Comparison of ENCODE assay signal across 28 cellular contexts in the genomic region with DNA sequence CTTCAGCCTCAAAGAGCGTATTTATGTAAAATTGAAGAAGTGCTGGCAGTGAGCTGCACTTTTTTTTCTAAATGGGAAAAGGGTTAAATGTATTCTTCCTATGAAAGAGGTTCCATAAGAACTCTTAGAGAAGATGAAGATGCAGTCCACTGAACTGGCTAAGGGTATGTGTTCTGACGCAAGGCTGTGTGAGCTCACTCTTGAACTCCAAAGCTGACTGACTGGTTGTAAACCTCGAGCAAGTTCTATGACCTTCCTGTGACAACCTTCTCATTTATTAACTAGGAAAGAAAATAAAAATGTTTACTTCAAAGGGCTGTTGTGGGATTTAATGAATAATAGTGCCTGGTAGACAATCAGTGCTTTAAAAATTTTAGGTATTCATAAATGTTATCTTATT. TPM values are rescaled to one million over a fixed set of nuclear protein-coding genes. Genes with fewer than 3 reads are reported as not detected.
A peak's percentile ranks its signal among the peaks of the same experiment; 100 is the strongest.
DNase-seq lines count a peak whose midpoint lies in the region; ATAC-seq and TF ChIP-seq lines count a peak whose summit lies in the region.
"Had no signal": no experiment of that assay in that cellular context is flagged by ENCODE, and none has a peak within 500 bp of the region (broad histone marks: within the 10 kb centered on the region; RNA-seq: fewer than 3 reads in every experiment).

No MANE protein-coding gene starts in this region.

- 48 to 54% methylated on average over 3 of the region's 3 CpGs for WGBS in thyroid gland, 2 donors

- H3K36me3 ChIP-seq in thyroid gland: no peaks in the 10 kb centered on the region
- H3K36me3 ChIP-seq: brain microvascular endothelial cell, uterus had no signal

- intact Hi-C loops in natural killer cell (cut with micrococcal nuclease) (loop anchor here (10.0 kb wide), 1 partner anchor 156 kb away; a partner anchor contains a TSS), thyroid gland (cut with DNase I) (no loop called here)

- H3K4me3 Mint-ChIP-seq in natural killer cell treated with Interleukin-12 subunit alpha and Interleukin-12 subunit beta and Interleukin-15 and Interleukin-18, amount 100 ng/mL, for 72 hours: no peak overlapping the region
- no peak overlapping the region for H3K4me3 Mint-ChIP-seq in natural killer cell
- H3K4me3 Mint-ChIP-seq: T-helper 2 cell treated with Interferon-gamma antibody and Interleukin-4, amounts not matched to agents 5 μg/mL and 100 μg/mL, for 36 hours had no signal

- no peak for ATAC-seq in natural killer cell treated with Interleukin-12 subunit alpha and Interleukin-12 subunit beta and Interleukin-15 and Interleukin-18, amount 100 ng/mL, for 72 hours
- no peak for ATAC-seq in natural killer cell
- ATAC-seq in HG03460 (IDR thresholded peaks at IDR 0.05; ENCODE audit: unreplicated experiment): no peak
- ATAC-seq in HG02970 (IDR thresholded peaks at IDR 0.05; ENCODE audit: low FRiP score, unreplicated experiment): no peak
- no peak for ATAC-seq in HG02798 (IDR thresholded peaks at IDR 0.05; ENCODE audit: poor library complexity, unreplicated experiment)
- ATAC-seq: psoas muscle, SK-N-SH treated with all-trans-retinoic acid at 6 μM for 48 hours had no signal

- H3K36me3 Mint-ChIP-seq in natural killer cell treated with Interleukin-12 subunit alpha and Interleukin-12 subunit beta and Interleukin-15 and Interleukin-18, amount 100 ng/mL, for 72 hours: peaks cover 7% of the 10 kb centered on the region
- H3K36me3 Mint-ChIP-seq in natural killer cell: no peaks in the 10 kb centered on the region

- H3K9me3 ChIP-seq in thyroid gland: no peaks in the 10 kb centered on the region
- H3K9me3 ChIP-seq: BLaER1, Caco-2, psoas muscle, uterus had no signal

- no peaks in the 10 kb centered on the region for H3K27me3 ChIP-seq in thyroid gland
- H3K27me3 ChIP-seq: BLaER1, brain microvascular endothelial cell, uterus had no signal

- no peak for DNase-seq in natural killer cell treated with Interleukin-12 subunit alpha and Interleukin-12 subunit beta and Interleukin-15 and Interleukin-18, amount 100 ng/mL, for 72 hours (ENCODE audit: low spot score)
- DNase-seq in natural killer cell (no peak), choroid plexus epithelial cell (ENCODE audit: low read depth) (peak; percentile 88), kidney tubule cell (ENCODE audit: low spot score) (peak; percentile 52), thyroid gland (peak; percentile 22 to 42)
- DNase-seq: activated CD4-positive, alpha-beta T cell treated with anti-CD3 and anti-CD28 coated beads for 48 hours; activated gamma-delta T cell; brain microvascular endothelial cell; Caco-2; DMS79 treated with DMSO at 0.1 percent for 48 hours; effector CD4-positive, alpha-beta T cell; H7; islet precursor cell; NCI-H1417; NCI-H2081 treated with DMSO at 0.1 percent for 48 hours; NCI-H774; psoas muscle; stimulated activated CD4-positive, alpha-beta T cell treated with anti-CD3 and anti-CD28 coated beads, Interleukin-1b, Interleukin-23, amount 100 ng/mL, for 48 hours; uterus had no signal

- H3K27ac Mint-ChIP-seq in natural killer cell treated with Interleukin-12 subunit alpha and Interleukin-12 subunit beta and Interleukin-15 and Interleukin-18, amount 100 ng/mL, for 72 hours: peak overlapping the region; percentile 93 to 95
- H3K27ac Mint-ChIP-seq in natural killer cell: peak overlapping the region in 1 of 2 donors; percentile 98
- H3K27ac Mint-ChIP-seq: T-helper 2 cell treated with Interferon-gamma antibody and Interleukin-4, amounts not matched to agents 5 μg/mL and 100 μg/mL, for 36 hours had no signal

- no peak overlapping the region for H3K27ac ChIP-seq in thyroid gland
- H3K27ac ChIP-seq: BLaER1, brain microvascular endothelial cell, HL-60, psoas muscle, uterus, VCaP had no signal

- peaks cover 34 to 42% of the 10 kb centered on the region in 2 donors for H3K4me1 Mint-ChIP-seq in natural killer cell treated with Interleukin-12 subunit alpha and Interleukin-12 subunit beta and Interleukin-15 and Interleukin-18, amount 100 ng/mL, for 72 hours (ENCODE audit: low read depth in 2 of 2)
- H3K4me1 Mint-ChIP-seq in natural killer cell: peaks cover 27 to 34% of the 10 kb centered on the region in 2 donors

- H3K27me3 Mint-ChIP-seq in natural killer cell treated with Interleukin-12 subunit alpha and Interleukin-12 subunit beta and Interleukin-15 and Interleukin-18, amount 100 ng/mL, for 72 hours: no peaks in the 10 kb centered on the region
- H3K27me3 Mint-ChIP-seq in natural killer cell (ENCODE audit: low read depth in 2 of 2): no peaks in the 10 kb centered on the region

- TF ChIP-seq POLR2A in thyroid gland (IDR thresholded peaks at IDR 0.05): no peak

- H3K4me3 ChIP-seq in choroid plexus epithelial cell (ENCODE audit: low read depth, low read length) (no peak overlapping the region), thyroid gland (replicated peaks in 1 of 3) (no peak overlapping the region)
- H3K4me3 ChIP-seq: BLaER1, psoas muscle, uterus had no signal

- no peaks in the 10 kb centered on the region for H3K9me3 Mint-ChIP-seq in natural killer cell treated with Interleukin-12 subunit alpha and Interleukin-12 subunit beta and Interleukin-15 and Interleukin-18, amount 100 ng/mL, for 72 hours
- H3K9me3 Mint-ChIP-seq in natural killer cell: no peaks in the 10 kb centered on the region
- H3K9me3 Mint-ChIP-seq: T-helper 2 cell treated with Interferon-gamma antibody and Interleukin-4, amounts not matched to agents 5 μg/mL and 100 μg/mL, for 36 hours had no signal

- TF ChIP-seq CTCF in natural killer cell (IDR thresholded peaks at IDR 0.05) (no peak), choroid plexus epithelial cell (conservative IDR thresholded peaks at IDR 0.05; ENCODE audit: low read depth, low read length) (no peak), thyroid gland (IDR thresholded peaks at IDR 0.05) (no peak)

- peaks cover 5 to 18% of the 10 kb centered on the region in 2 donors for H3K4me1 ChIP-seq in thyroid gland
- H3K4me1 ChIP-seq: psoas muscle, uterus had no signal

RNA-seq across cellular contexts. Expression of a gene that starts 46.7 kb away (rescaled TPM):
- total RNA-seq in natural killer cell treated with Interleukin-12 subunit alpha and Interleukin-12 subunit beta and Interleukin-15 and Interleukin-18, amount 100 ng/mL, for 72 hours: 10 to 100 TPM; 21.4 to 22.4 TPM
- total RNA-seq in natural killer cell: 10 to 100 TPM; 12.4 to 16.6 (median 12.5) TPM
- 10 to 100 TPM in 3 of 4 donors, 1 to 10 TPM in 1; 9.5 to 24.3 (median 14.4) TPM for total RNA-seq in thyroid gland

RNA-seq across cellular contexts. Expression of a gene that starts 59.3 kb away (rescaled TPM):
- under 1 TPM in 1 of 2 donors, not detected in 1; 0.33 TPM for total RNA-seq in natural killer cell treated with Interleukin-12 subunit alpha and Interleukin-12 subunit beta and Interleukin-15 and Interleukin-18, amount 100 ng/mL, for 72 hours
- total RNA-seq in natural killer cell (under 1 TPM; 0.52 to 0.66 (median 0.55) TPM), thyroid gland (1 to 10 TPM in 2 of 4 donors, not detected in 2; 1.1 to 1.7 TPM)
- total RNA-seq: OCI-LY7 had no signal

Comparison
In these comparisons a context has a peak if more than half of its experiments do, and no peak if none do; other contexts are left out.
1. DNase-seq: peak in choroid plexus epithelial cell (single experiment), kidney tubule cell (single experiment) and thyroid gland (2 of 2); none in natural killer cell treated with Interleukin-12 subunit alpha and Interleukin-12 subunit beta and Interleukin-15 and Interleukin-18, amount 100 ng/mL, for 72 hours (single experiment) and natural killer cell (single experiment).